ENCODE assay signal across 11 cellular contexts in genomic region chr2:47226124-47227040, GRCh38. TPM values are rescaled to one million over a fixed set of nuclear protein-coding genes. Genes with fewer than 3 reads are reported as not detected.
A peak's percentile ranks its signal among the peaks of the same experiment; 100 is the strongest.
DNase-seq lines count a peak whose midpoint lies in the region; ATAC-seq and TF ChIP-seq lines count a peak whose summit lies in the region.
"Had no signal": no experiment of that assay in that cellular context is flagged by ENCODE, and none has a peak within 500 bp of the region (broad histone marks: within the 10 kb centered on the region; RNA-seq: fewer than 3 reads in every experiment).

No MANE protein-coding gene starts in this region.

- no peak overlapping the region for H3K4me3 ChIP-seq in WERI-Rb-1 (ENCODE audit: low read depth, low read length)

- H3K4me1 Mint-ChIP-seq in naive B cell = peaks cover 5 to 18% (median 10%) of the 10 kb centered on the region in 3 donors

- no peaks in the 10 kb centered on the region for H3K36me3 Mint-ChIP-seq in naive B cell

- no peaks in the 10 kb centered on the region for H3K9me3 Mint-ChIP-seq in naive B cell
- H3K9me3 Mint-ChIP-seq: CD4-positive, alpha-beta T cell had no signal

- peak overlapping the region in 1 of 8 donors; percentile 72 for H3K4me3 Mint-ChIP-seq in naive B cell
- H3K4me3 Mint-ChIP-seq: CD4-positive, alpha-beta T cell had no signal

- DNase-seq in DMS53 (lab: John Stamatoyannopoulos, UW) (peak; percentile 91), NCI-H1694 (lab: John Stamatoyannopoulos, UW) (peak; percentile 68), WERI-Rb-1 (no peak), naive B cell (peak; percentile 11), SKM-1 treated with dmso at 0.1 percent for 144 hours (lab: John Stamatoyannopoulos, UW; ENCODE audit: unreplicated experiment) (no peak), OCI-M2 (lab: John Stamatoyannopoulos, UW; ENCODE audit: unreplicated experiment) (no peak), NCI-H1930 (lab: John Stamatoyannopoulos, UW) (no peak)
- DNase-seq: CD4-positive, alpha-beta T cell; effector CD8-positive, alpha-beta T cell had no signal

- H3K27me3 ChIP-seq in WERI-Rb-1 (ENCODE audit: insufficient read depth, low read depth, severe bottlenecking) = no peaks in the 10 kb centered on the region

- no peaks in the 10 kb centered on the region for H3K36me3 ChIP-seq in WERI-Rb-1

- ATAC-seq in naive B cell (ENCODE audit: low read depth in 2 of 2) (peak; percentile 81 to 83), GM19463 (IDR thresholded peaks at IDR 0.05; ENCODE audit: unreplicated experiment) (no peak)

- no peaks in the 10 kb centered on the region for H3K9me3 ChIP-seq in WERI-Rb-1 (ENCODE audit: severe bottlenecking)

- H3K27me3 Mint-ChIP-seq in naive B cell = no peaks in the 10 kb centered on the region
- H3K27me3 Mint-ChIP-seq: CD4-positive, alpha-beta T cell; IgD-negative memory B cell had no signal

- peak overlapping the region; percentile 85 for H3K27ac ChIP-seq in WERI-Rb-1

- TF ChIP-seq CTCF in WERI-Rb-1 (IDR thresholded peaks at IDR 0.05; ENCODE audit: low read depth, low read length) = no peak

- peak overlapping the region in 2 of 6 donors; percentile 30 to 68 for H3K27ac Mint-ChIP-seq in naive B cell
- H3K27ac Mint-ChIP-seq: CD4-positive, alpha-beta T cell; IgD-negative memory B cell had no signal

RNA-seq across cellular contexts. Expression of gene CALM2, which starts 50.1 kb away (rescaled TPM):
- polyA plus RNA-seq in naive B cell (ENCODE audit: low read depth in 6 of 6) = 1,000 to 10,000 TPM in 2 of 6 donors, 100 to 1,000 TPM in 4; 800 to 1,508 (median 920) TPM

Comparison
In these comparisons a context has a peak if more than half of its experiments do, and no peak if none do; other contexts are left out.
1. DNase-seq: peak in DMS53 (single experiment), NCI-H1694 (single experiment) and naive B cell (single experiment); none in WERI-Rb-1 (single experiment), SKM-1 treated with dmso at 0.1 percent for 144 hours (single experiment), OCI-M2 (single experiment) and NCI-H1930 (0 of 2).